Comparison of ENCODE assay signal across 20 cellular contexts in genomic region chr9:69466151-69466550, GRCh38.
DNase-seq lines count a peak whose midpoint lies in the region; ATAC-seq and TF ChIP-seq lines count a peak whose summit lies in the region.
"Had no signal": no experiment of that assay in that cellular context is flagged by ENCODE, and none has a peak within 500 bp of the region (broad histone marks: within the 10 kb centered on the region; RNA-seq: fewer than 3 reads in every experiment).

No MANE protein-coding gene starts in this region.

- no peak for TF ChIP-seq POLR2A in gastroesophageal sphincter (IDR thresholded peaks at IDR 0.05)

- peaks cover 8% of the 10 kb centered on the region for H3K36me3 ChIP-seq in left ventricle myocardium inferior
- H3K36me3 ChIP-seq in SK-N-SH (replicated peaks in 1 of 2; ENCODE audit: control insufficient read depth in 1 of 2, insufficient read depth in 2 of 2, low read length in 1 of 2): no peaks in the 10 kb centered on the region
- H3K36me3 ChIP-seq in gastroesophageal sphincter: peaks cover 0 to 13% of the 10 kb centered on the region in 2 donors
- H3K36me3 ChIP-seq in skeletal muscle tissue (ENCODE audit: control insufficient read depth in 3 of 3, insufficient read depth in 3 of 3, low read length in 3 of 3): peaks cover 0 to 11% (median 0%) of the 10 kb centered on the region in 3 donors
- H3K36me3 ChIP-seq in neuronal stem cell (replicated peaks in 1 of 2; ENCODE audit: control insufficient read depth in 2 of 2, insufficient read depth in 2 of 2, low read length in 2 of 2): no peaks in the 10 kb centered on the region
- H3K36me3 ChIP-seq: suprapubic skin had no signal

- CTCF ChIA-PET in SK-N-SH (lab: Yijun Ruan, JAX): interaction anchor here (1.3 kb wide), 1 partner anchor 13 kb away, joined by 3 read pairs; no protein-coding TSS in a partner anchor

- H3K9me3 ChIP-seq in left ventricle myocardium inferior (replicated peaks) (no peaks in the 10 kb centered on the region), right cardiac atrium (ENCODE audit: control insufficient read depth, low read length) (no peaks in the 10 kb centered on the region), SK-N-SH (no peaks in the 10 kb centered on the region), gastroesophageal sphincter (no peaks in the 10 kb centered on the region), skeletal muscle tissue (ENCODE audit: control insufficient read depth in 3 of 3, low read length in 3 of 3) (no peaks in the 10 kb centered on the region), neuronal stem cell (replicated peaks in 1 of 2; ENCODE audit: control insufficient read depth in 2 of 2, insufficient read depth in 1 of 2, low read depth in 1 of 2, low read length in 2 of 2) (no peaks in the 10 kb centered on the region)
- H3K9me3 ChIP-seq: A549, suprapubic skin had no signal

- TF ChIP-seq RAD21 in SK-N-SH (IDR thresholded peaks at IDR 0.05; ENCODE audit: low read length): no peak

- no peak overlapping the region for H3K23ac ChIP-seq in neuronal stem cell (ENCODE audit: low read depth, low read length, poor library complexity)

- H3K27me3 ChIP-seq in left ventricle myocardium inferior (ENCODE audit: low read depth) (no peaks in the 10 kb centered on the region), right cardiac atrium (ENCODE audit: control insufficient read depth, insufficient read depth) (no peaks in the 10 kb centered on the region), SK-N-SH (ENCODE audit: insufficient read depth) (no peaks in the 10 kb centered on the region), gastroesophageal sphincter (no peaks in the 10 kb centered on the region), skeletal muscle tissue (ENCODE audit: control insufficient read depth in 3 of 3, insufficient read depth in 3 of 3, low read length in 3 of 3) (no peaks in the 10 kb centered on the region), neuronal stem cell (ENCODE audit: control insufficient read depth in 3 of 3, insufficient read depth in 3 of 3, low read depth in 1 of 3, low read length in 3 of 3) (no peaks in the 10 kb centered on the region)
- H3K27me3 ChIP-seq: suprapubic skin had no signal

- H2BK15ac ChIP-seq in neuronal stem cell (ENCODE audit: low read length): no peak overlapping the region

- H3F3A ChIP-seq in SK-N-SH (replicated peaks; ENCODE audit: insufficient read depth): no peaks in the 10 kb centered on the region

- H3K4me3 ChIP-seq in left ventricle myocardium inferior (no peak overlapping the region), right cardiac atrium (ENCODE audit: low read length) (no peak overlapping the region), SK-N-SH (ENCODE audit: low read depth in 2 of 2, low read length in 1 of 2) (no peak overlapping the region), gastroesophageal sphincter (no peak overlapping the region), skeletal muscle tissue (ENCODE audit: low read length in 3 of 3) (no peak overlapping the region), neuronal stem cell (ENCODE audit: low read length in 2 of 2) (no peak overlapping the region)
- H3K4me3 ChIP-seq: A549, lung, suprapubic skin had no signal

- H4K8ac ChIP-seq in neuronal stem cell (ENCODE audit: low read depth, low read length): no peak overlapping the region

- no peak overlapping the region for H2BK5ac ChIP-seq in neuronal stem cell (ENCODE audit: low read length)

- WGBS in right cardiac atrium: 80% methylated on average over 8 of the region's 8 CpGs
- WGBS in SK-N-SH (ENCODE audit: low lambda C conversion rate): 69% methylated on average over 8 of the region's 8 CpGs
- 65 to 78% methylated on average over 4 to 8 of the region's 8 CpGs for WGBS in gastroesophageal sphincter (ENCODE audit: low coverage in 1 of 2), 2 donors
- no CpG with 5 or more reads among the region's 8 CpGs for WGBS in neuronal stem cell (ENCODE audit: extremely low coverage in 2 of 2, insufficient read length in 2 of 2, insufficient replicate concordance in 1 of 2), 2 donors

- no peak overlapping the region for H3K4ac ChIP-seq in neuronal stem cell (ENCODE audit: low read length)

- H3K18ac ChIP-seq in neuronal stem cell (ENCODE audit: low read length): no peak overlapping the region

- H3K4me1 ChIP-seq in left ventricle myocardium inferior (no peaks in the 10 kb centered on the region), right cardiac atrium (ENCODE audit: control insufficient read depth, insufficient read depth, low read length) (peaks cover 4% of the 10 kb centered on the region), SK-N-SH (ENCODE audit: control insufficient read depth in 1 of 2, insufficient read depth in 2 of 2, low read depth in 1 of 2, low read length in 1 of 2) (peaks cover 0 to 4% of the 10 kb centered on the region in 2 experiments; a peak in 2 of 4 replicates), gastroesophageal sphincter (peaks cover 0 to 19% (median 8%) of the 10 kb centered on the region in 3 donors), skeletal muscle tissue (ENCODE audit: control insufficient read depth in 3 of 3, insufficient read depth in 3 of 3, low read length in 3 of 3) (peaks cover 0 to 10% (median 6%) of the 10 kb centered on the region in 3 donors), neuronal stem cell (ENCODE audit: control insufficient read depth in 2 of 2, insufficient read depth in 1 of 2, low read depth in 1 of 2, low read length in 2 of 2) (peaks cover 6 to 8% of the 10 kb centered on the region in 2 donors)
- H3K4me1 ChIP-seq: suprapubic skin had no signal

- ATAC-seq in right cardiac atrium: no peak
- ATAC-seq in gastroesophageal sphincter: no peak
- ATAC-seq: A549 had no signal

- H2AK5ac ChIP-seq in neuronal stem cell (ENCODE audit: low read depth, low read length): no peak overlapping the region

- no peak overlapping the region for H3K9ac ChIP-seq in SK-N-SH
- H3K9ac ChIP-seq in skeletal muscle tissue (ENCODE audit: low read depth in 1 of 3, low read length in 3 of 3): no peak overlapping the region
- no peak overlapping the region for H3K9ac ChIP-seq in neuronal stem cell (ENCODE audit: low read depth, low read length, poor library complexity)

- H2AFZ ChIP-seq in SK-N-SH (ENCODE audit: low read depth): no peak overlapping the region
- H2AFZ ChIP-seq in neuronal stem cell (ENCODE audit: low read length): no peak overlapping the region

- no peaks in the 10 kb centered on the region for H4K20me1 ChIP-seq in SK-N-SH (ENCODE audit: insufficient read depth)

- no peak overlapping the region for H4K91ac ChIP-seq in neuronal stem cell (ENCODE audit: low read depth, low read length, poor library complexity)

- intact Hi-C loops in left ventricle myocardium inferior (cut with micrococcal nuclease) (no loop called here), right cardiac atrium (cut with DNase I) (no loop called here)

- H3K79me1 ChIP-seq in neuronal stem cell (ENCODE audit: low read depth, low read length): no peaks in the 10 kb centered on the region

- H3K4me2 ChIP-seq in SK-N-SH (no peak overlapping the region), neuronal stem cell (ENCODE audit: insufficient read depth, low read length, poor library complexity, severe bottlenecking) (no peak overlapping the region)
- H3K4me2 ChIP-seq: A549 had no signal

- TF ChIP-seq EP300 in SK-N-SH (IDR thresholded peaks at IDR 0.05; ENCODE audit: borderline replicate concordance in 1 of 2, low read depth in 1 of 2, low read length in 1 of 2) (no peak; a peak in 1 of 4 replicates), gastroesophageal sphincter (IDR thresholded peaks at IDR 0.05) (no peak)

- POLR2A ChIA-PET in SK-N-SH (lab: Yijun Ruan, JAX): no interaction called here

- H3K79me2 ChIP-seq in SK-N-SH (ENCODE audit: insufficient read depth): no peaks in the 10 kb centered on the region

- DNase-seq in left ventricle myocardium inferior: no peak
- DNase-seq in right cardiac atrium: no peak
- DNase-seq in SK-N-SH: no peak
- DNase-seq in neuronal stem cell (ENCODE audit: low spot score): no peak
- no peak for DNase-seq in NCI-H2081 (lab: John Stamatoyannopoulos, UW)
- no peak for DNase-seq in activated CD4-positive, CD25-positive, alpha-beta regulatory T cell treated with anti-CD3 and anti-CD28 coated beads, Interleukin-2, amount 50 U/mL, for 72 hours
- DNase-seq: activated CD4-positive, alpha-beta T cell treated with anti-CD3 and anti-CD28 coated beads, Interleukin-2, amount 10 ng/mL, durations not matched to agents 24 days and 14 days; activated naive CD8-positive, alpha-beta T cell treated with anti-CD3 and anti-CD28 coated beads, Interleukin-2, amount 10 ng/mL, durations not matched to agents 7 days and 5 days; CD4-positive, alpha-beta T cell; DMS79; Karpas-422; NCI-H1092 treated with DMSO at 0.1 percent for 48 hours; NCI-H510A treated with DMSO at 0.1 percent for 48 hours; stimulated activated CD8-positive, alpha-beta memory T cell treated with anti-CD3 and anti-CD28 coated beads, Interleukin-4, amount 100 ng/mL, for 48 hours had no signal

- TF ChIP-seq CTCF in left ventricle myocardium inferior (IDR thresholded peaks at IDR 0.05; ENCODE audit: borderline replicate concordance): no peak
- no peak for TF ChIP-seq CTCF in SK-N-SH (IDR thresholded peaks at IDR 0.05)
- no peak for TF ChIP-seq CTCF in gastroesophageal sphincter (IDR thresholded peaks at IDR 0.05)

- H3K14ac ChIP-seq in neuronal stem cell (ENCODE audit: low read length): no peak overlapping the region

- H3K9me2 ChIP-seq in SK-N-SH: no peaks in the 10 kb centered on the region

- H3K27ac ChIP-seq in left ventricle myocardium inferior (replicated peaks): peak overlapping the region; percentile 62
- no peak overlapping the region for H3K27ac ChIP-seq in right cardiac atrium (ENCODE audit: low read length)
- H3K27ac ChIP-seq in SK-N-SH (ENCODE audit: low read depth in 2 of 2, low read length in 1 of 2): no peak overlapping the region
- peak overlapping the region in 3 of 4 donors; percentile 59 to 66 (median 61) for H3K27ac ChIP-seq in gastroesophageal sphincter
- peak overlapping the region; percentile 14 for H3K27ac ChIP-seq in skeletal muscle tissue (ENCODE audit: low read depth, low read length)
- H3K27ac ChIP-seq in neuronal stem cell (replicated peaks; ENCODE audit: low read length): no peak overlapping the region
- H3K27ac ChIP-seq: A549, RWPE1, suprapubic skin had no signal

- no peak overlapping the region for H2BK120ac ChIP-seq in neuronal stem cell (ENCODE audit: low read depth, low read length)

- no peak overlapping the region for H2BK12ac ChIP-seq in neuronal stem cell (ENCODE audit: low read length)

TF ChIP-seq in SK-N-SH, 30 proteins besides CTCF, POLR2A, EP300 and RAD21 (continues in another document):
- TF ChIP-seq, protein P1, sequence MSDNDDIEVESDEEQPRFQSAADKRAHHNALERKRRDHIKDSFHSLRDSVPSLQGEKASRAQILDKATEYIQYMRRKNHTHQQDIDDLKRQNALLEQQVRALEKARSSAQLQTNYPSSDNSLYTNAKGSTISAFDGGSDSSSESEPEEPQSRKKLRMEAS (IDR thresholded peaks at IDR 0.05; ENCODE audit: low read depth): peak; percentile 69
- TF ChIP-seq SMC3 (IDR thresholded peaks at IDR 0.05; ENCODE audit: low read depth, low read length) (no peak), FOSL2 (IDR thresholded peaks at IDR 0.05; ENCODE audit: borderline replicate concordance, low read depth) (no peak; the same call in 1 of the 2 replicates), NFIC (IDR thresholded peaks at IDR 0.05; ENCODE audit: borderline replicate concordance) (peak; percentile 30; the same call in 1 of the 2 replicates), RCOR1 (IDR thresholded peaks at IDR 0.05; ENCODE audit: low read length) (no peak), FOXM1 (IDR thresholded peaks at IDR 0.05; ENCODE audit: low read depth) (no peak)

Comparison
In these comparisons a context has a peak if more than half of its experiments do, and no peak if none do; other contexts are left out.
1. H3K27ac ChIP-seq: peak in left ventricle myocardium inferior (single experiment), gastroesophageal sphincter (3 of 4) and skeletal muscle tissue (single experiment); none in right cardiac atrium (single experiment), SK-N-SH (0 of 2) and neuronal stem cell (single experiment).